8 cellular contexts compared by ENCODE assay signal in genomic region chr9:78035369-78035993, GRCh38. TPM values are rescaled to one million over a fixed set of nuclear protein-coding genes. Genes with fewer than 3 reads are reported as not detected.
A peak's percentile ranks its signal among the peaks of the same experiment; 100 is the strongest.
DNase-seq lines count a peak whose midpoint lies in the region; ATAC-seq and FAIRE-seq lines count a peak whose summit lies in the region.

No MANE protein-coding gene starts in this region.

- intact Hi-C loops in left colon (cut with DNase I, micrococcal nuclease), result loop anchor here in 1 of 2 donors (10.0 kb wide), 1 partner anchor 191 kb away; no protein-coding TSS in a partner anchor

- peak; percentile 78 for FAIRE-seq in colon (lab: Jason Lieb, UNC)

- DNase-seq in C1 segment of cervical spinal cord (lab: John Stamatoyannopoulos, UW) (peak in 9 of 14 donors; percentile 26 to 70 (median 45)), NCI-H2107 (lab: John Stamatoyannopoulos, UW) (peak; percentile 30), UCSD-AML1 (lab: John Stamatoyannopoulos, UW; ENCODE audit: unreplicated experiment) (peak; percentile 40), left colon (peak in 1 of 2 donors; percentile 41)
- peak; percentile 42 to 45 for DNase-seq in stimulated activated CD4-positive, alpha-beta T cell treated with anti-CD3 and anti-CD28 coated beads, Interleukin-2, amount 100 ng/mL, for 48 hours

- ATAC-seq in GM21825 (IDR thresholded peaks at IDR 0.05; ENCODE audit: unreplicated experiment) (peak; percentile 58), left colon (peak; percentile 11), HG03175 (IDR thresholded peaks at IDR 0.05; ENCODE audit: unreplicated experiment) (no peak)

RNA-seq across cellular contexts. Expression of gene GNAQ, which starts 3.9 kb away (rescaled TPM):
- 10 to 100 TPM; 84.1 to 86.5 TPM for total RNA-seq in left colon
